Comparison of ENCODE assay signal across 2 cellular contexts in genomic region chr1:52055854-52056109, GRCh38.
TF ChIP-seq lines count a peak whose summit lies in the region.

No MANE protein-coding gene starts in this region.

TF ChIP-seq in SK-N-SH, 30 proteins besides CTCF, POLR2A, EP300 and RAD21:
- no peak for TF ChIP-seq IRF3 (IDR thresholded peaks at IDR 0.05; ENCODE audit: low read depth, low read length)

TF ChIP-seq in SK-N-SH treated with all-trans-retinoic acid at 6 μM for 48 hours, 23 proteins besides CTCF, POLR2A, EP300 and RAD21 (continued from another document):
- no peak for TF ChIP-seq TSHZ2 (CRISPR knock-in tag; IDR thresholded peaks at IDR 0.05)
- TF ChIP-seq RARB (CRISPR knock-in tag; IDR thresholded peaks at IDR 0.05): no peak
- no peak for TF ChIP-seq CSRNP3 (CRISPR knock-in tag; IDR thresholded peaks at IDR 0.05)
- no peak for TF ChIP-seq GLIS3 (CRISPR knock-in tag; IDR thresholded peaks at IDR 0.05)
- TF ChIP-seq ZNF70 (CRISPR knock-in tag; IDR thresholded peaks at IDR 0.05): no peak
- no peak for TF ChIP-seq OSR1 (CRISPR knock-in tag; IDR thresholded peaks at IDR 0.05)
- TF ChIP-seq CSDC2 (CRISPR knock-in tag; IDR thresholded peaks at IDR 0.05): no peak
TF ChIP-seq in SK-N-SH treated with all-trans-retinoic acid at 6 μM for 48 hours: peak in this region for 0.
